Comparison of ENCODE assay signal across 25 cellular contexts in genomic region chr20:58697201-58697866, GRCh38. TPM values are rescaled to one million over a fixed set of nuclear protein-coding genes. Genes with fewer than 3 reads are reported as not detected.
DNase-seq lines count a peak whose midpoint lies in the region; ATAC-seq, FAIRE-seq and TF ChIP-seq lines count a peak whose summit lies in the region.
"Had no signal": no experiment of that assay in that cellular context is flagged by ENCODE, and none has a peak within 500 bp of the region (broad histone marks: within the 10 kb centered on the region; RNA-seq: fewer than 3 reads in every experiment).

No MANE protein-coding gene starts in this region.

- intact Hi-C loops in Right ventricle myocardium superior (cut with DNase I) = no loop called here
- intact Hi-C loops in HepG2 (cut with micrococcal nuclease; ENCODE audit: unreplicated experiment) = no loop called here
- intact Hi-C loops in upper lobe of right lung (cut with DNase I) = no loop called here

- no peaks in the 10 kb centered on the region for H3K9me3 Mint-ChIP-seq in WTC11
- H3K9me3 Mint-ChIP-seq: activated CD4-positive, alpha-beta T cell treated with anti-CD3 and anti-CD28 coated beads, Interleukin-2, amount 10 ng/mL, durations not matched to agents 24 days and 14 days; mesothelial cell of epicardium; naive thymus-derived CD8-positive, alpha-beta T cell had no signal

- H3K27ac ChIP-seq in right atrium auricular region (no peak overlapping the region), HepG2 (ENCODE audit: extremely low read length, insufficient read depth, low read length) (no peak overlapping the region), upper lobe of right lung (no peak overlapping the region)
- H3K27ac ChIP-seq: body of pancreas, foreskin keratinocyte, left lung, ovary, Peyer's patch, thoracic aorta had no signal

- H3K4me3 ChIP-seq in right atrium auricular region (no peak overlapping the region), HepG2 (replicated peaks in 1 of 3; ENCODE audit: insufficient read depth in 1 of 3, low read depth in 2 of 3, low read length in 3 of 3) (no peak overlapping the region), upper lobe of right lung (no peak overlapping the region)
- H3K4me3 ChIP-seq: body of pancreas, left lung, MG63, ovary, Peyer's patch, thoracic aorta had no signal

- POLR2A ChIA-PET in WTC11 (lab: Charles Lee) = no interaction called here
- POLR2A ChIA-PET in HepG2 (lab: Yijun Ruan, JAX) = no interaction called here

- H3K27me3 ChIP-seq in right atrium auricular region (no peaks in the 10 kb centered on the region), HepG2 (ENCODE audit: control insufficient read depth in 1 of 2, insufficient read depth in 2 of 2, low read length in 2 of 2) (no peaks in the 10 kb centered on the region), upper lobe of right lung (no peaks in the 10 kb centered on the region)
- H3K27me3 ChIP-seq: body of pancreas, foreskin keratinocyte, left lung, MG63, ovary, Peyer's patch had no signal

- H3K36me3 Mint-ChIP-seq in WTC11 = peaks cover 17% of the 10 kb centered on the region

- CTCF ChIA-PET in WTC11 (lab: Charles Lee) (interaction anchor here (1.7 kb wide), 2 partner anchors 46 to 216 kb away, joined by 6 read pairs; partner anchors contain the start of gene STX16), HepG2 (lab: Yijun Ruan, JAX; ENCODE audit: low intra/inter-chr PET ratio, low total read pairs) (no interaction called here)

- DNase-seq in Right ventricle myocardium superior = peak; percentile 35
- no peak for DNase-seq in right atrium auricular region (ENCODE audit: low spot score)
- peak; percentile 5 for DNase-seq in WTC11 (ENCODE audit: low spot score)
- no peak for DNase-seq in HepG2 (ENCODE audit: low spot score)
- DNase-seq in upper lobe of right lung = peak; percentile 51
- DNase-seq in NCI-H1105 (lab: John Stamatoyannopoulos, UW) = no peak
- DNase-seq in HuH-7.5 (ENCODE audit: low spot score) = no peak
- DNase-seq: activated CD4-positive, alpha-beta T cell treated with anti-CD3 and anti-CD28 coated beads, Interleukin-2, amount 10 ng/mL, durations not matched to agents 24 days and 14 days; effector CD4-positive, alpha-beta T cell; MG63; NCI-H1417 treated with DMSO at 0.1 percent for 48 hours; NCI-H2107; NCI-H524 treated with DMSO at 0.1 percent for 48 hours; stimulated activated naive CD8-positive, alpha-beta T cell treated with anti-CD3 and anti-CD28 coated beads, Interleukin-15, Interleukin-2, amounts not matched to agents 100 U/mL and 50 U/mL, for 24 hours had no signal

- H3K27ac Mint-ChIP-seq in WTC11 = peak overlapping the region; percentile 41
- H3K27ac Mint-ChIP-seq: activated CD4-positive, alpha-beta T cell treated with anti-CD3 and anti-CD28 coated beads, Interleukin-2, amount 10 ng/mL, durations not matched to agents 24 days and 14 days; mesothelial cell of epicardium had no signal

- no peak overlapping the region for H3K4me3 Mint-ChIP-seq in WTC11
- H3K4me3 Mint-ChIP-seq: activated CD4-positive, alpha-beta T cell treated with anti-CD3 and anti-CD28 coated beads, Interleukin-2, amount 10 ng/mL, durations not matched to agents 24 days and 14 days; mesothelial cell of epicardium; naive thymus-derived CD8-positive, alpha-beta T cell had no signal

- TF ChIP-seq POLR2A in HepG2 (IDR thresholded peaks at IDR 0.05; ENCODE audit: insufficient read depth in 1 of 2, low read depth in 2 of 2, low read length in 2 of 2) = 0 out of 4 replicates have a peak, but pooled peaks of 1 of the 2 experiments have one; percentile 30

- 96% methylated on average over 21 of the region's 21 CpGs for WGBS in HepG2 (ENCODE audit: low lambda C conversion rate)

- H3K9me3 ChIP-seq in right atrium auricular region (no peaks in the 10 kb centered on the region), HepG2 (ENCODE audit: low read length) (no peaks in the 10 kb centered on the region), upper lobe of right lung (no peaks in the 10 kb centered on the region)
- H3K9me3 ChIP-seq: body of pancreas, left lung, MG63, ovary, Peyer's patch, thoracic aorta had no signal

- TF ChIP-seq RAD21 in HepG2 (CRISPR knock-in tag; IDR thresholded peaks at IDR 0.05) = no peak

- H3K4me1 ChIP-seq in right atrium auricular region (peaks cover 0 to 18% of the 10 kb centered on the region in 2 donors), HepG2 (ENCODE audit: insufficient read depth, low read length) (no peaks in the 10 kb centered on the region), upper lobe of right lung (peaks cover 13% of the 10 kb centered on the region)
- H3K4me1 ChIP-seq: foreskin keratinocyte had no signal

- ATAC-seq in Right ventricle myocardium superior (ENCODE audit: poor library complexity) (no peak), WTC11 (no peak), HepG2 (no peak), upper lobe of right lung (no peak), GM18498 (IDR thresholded peaks at IDR 0.05; ENCODE audit: unreplicated experiment) (no peak)
- ATAC-seq: body of pancreas; foreskin keratinocyte; left lung; naive thymus-derived CD8-positive, alpha-beta T cell; right cardiac atrium; stimulated activated naive CD8-positive, alpha-beta T cell treated with anti-CD3 and anti-CD28 coated beads, Interleukin-15, Interleukin-2, amounts not matched to agents 100 U/mL and 50 U/mL, for 24 hours had no signal

- H3K4me1 Mint-ChIP-seq in WTC11 = peaks cover 19% of the 10 kb centered on the region

- no peaks in the 10 kb centered on the region for H4K20me1 ChIP-seq in HepG2 (ENCODE audit: insufficient read depth, low read length)

- H3K36me3 ChIP-seq in right atrium auricular region (peaks cover 34% of the 10 kb centered on the region), HepG2 (replicated peaks in 1 of 2; ENCODE audit: control insufficient read depth in 1 of 2, insufficient read depth in 2 of 2, low read length in 2 of 2) (peaks cover 18 to 24% of the 10 kb centered on the region in 2 experiments; a peak in 4 of 5 replicates), upper lobe of right lung (peaks cover 53% of the 10 kb centered on the region)
- H3K36me3 ChIP-seq: ovary had no signal

- no peaks in the 10 kb centered on the region for H3K27me3 Mint-ChIP-seq in WTC11 (ENCODE audit: low read depth)
- H3K27me3 Mint-ChIP-seq: activated CD4-positive, alpha-beta T cell treated with anti-CD3 and anti-CD28 coated beads, Interleukin-2, amount 10 ng/mL, durations not matched to agents 24 days and 14 days; naive thymus-derived CD8-positive, alpha-beta T cell had no signal

- no peaks in the 10 kb centered on the region for H3K79me2 ChIP-seq in HepG2 (ENCODE audit: insufficient read depth, low read length)

- H3K9ac ChIP-seq in HepG2 (ENCODE audit: insufficient read depth, low read depth, low read length) = no peak overlapping the region

- no peak for FAIRE-seq in HepG2 (lab: Jason Lieb, UNC)
- FAIRE-seq: D721Med had no signal

- TF ChIP-seq EP300 in HepG2 (IDR thresholded peaks at IDR 0.05; ENCODE audit: low read depth in 2 of 2, low read length in 2 of 2) (no peak), HepG2 (CRISPR knock-in tag; IDR thresholded peaks at IDR 0.05; ENCODE audit: borderline replicate concordance) (no peak)

- no TSS peak for BruUV-seq in HepG2 (replicated peaks; lab: Mats Ljungman, UMichigan)

- in situ Hi-C loops in HepG2 (cut with HindIII; ENCODE audit: extremely low pct_ligation_motif_present, low pct_unique_long_range_greater_than_20kb) = no loop called here

- no peak overlapping the region for H2AFZ ChIP-seq in HepG2 (ENCODE audit: low read length)

- no peak overlapping the region for H3K4me2 ChIP-seq in HepG2 (ENCODE audit: low read depth, low read length)

- TF ChIP-seq CTCF in right atrium auricular region (IDR thresholded peaks at IDR 0.05) (no peak), WTC11 (IDR thresholded peaks at IDR 0.05) (no peak), HepG2 (CRISPR knock-in tag; IDR thresholded peaks at IDR 0.05) (no peak), upper lobe of right lung (IDR thresholded peaks at IDR 0.05) (no peak)

RNA-seq across cellular contexts. Expression of gene NPEPL1, which starts 4.7 kb away (rescaled TPM):
- total RNA-seq in Right ventricle myocardium superior (24.4 TPM), right atrium auricular region (10 to 100 TPM; 12.2 to 14.1 TPM), WTC11 (2021) (35.3 to 39.9 TPM (median 35.8 TPM) in 3 replicates), HepG2 (2016; rRNA removed; fragmentation: Illumina TruSeq; extraction: Trizol) (0.60 and 4.1 TPM in 2 replicates), upper lobe of right lung (41.6 TPM)
- 3.0 and 3.1 TPM in 2 replicates for total RNA-seq in HepG2 (2016; cell fraction: cytosol; rRNA removed; fragmentation: Illumina TruSeq; extraction: Trizol; ENCODE audit: low read depth)
- 0.30 and 4.3 TPM in 2 replicates for total RNA-seq in HepG2 (2016; cell fraction: insoluble cytoplasmic fraction; rRNA removed; fragmentation: Illumina TruSeq; extraction: Trizol)
- 0.96 and 1.0 TPM in 2 replicates for total RNA-seq in HepG2 (2016; cell fraction: membrane; rRNA removed; fragmentation: Illumina TruSeq; extraction: Trizol)
- 8.0 and 8.6 TPM in 2 replicates for total RNA-seq in HepG2 (2016; cell fraction: nucleus; rRNA removed; fragmentation: Illumina TruSeq; extraction: Trizol)
- 7.5 and 9.9 TPM in 2 replicates for polyA plus RNA-seq in HepG2 (2011; rRNA removed)
- polyA plus RNA-seq in HepG2 (2011; cell fraction: cytosol; rRNA removed) = 1.3 and 1.9 TPM in 2 replicates
- 184 and 219 TPM in 2 replicates for polyA plus RNA-seq in HepG2 (2011; cell fraction: nucleus; rRNA removed)
- polyA plus RNA-seq in HepG2 (2012) = 16.9 and 23.0 TPM in 2 replicates
- 0.41 and 0.51 TPM in 2 replicates for polyA plus RNA-seq in HepG2 (2016; cell fraction: cytosol; fragmentation: Illumina TruSeq; extraction: Trizol; ENCODE audit: low read depth)
- polyA plus RNA-seq in HepG2 (2016; cell fraction: insoluble cytoplasmic fraction; fragmentation: Illumina TruSeq; extraction: Trizol; ENCODE audit: low read depth) = 0.69 and 1.4 TPM in 2 replicates
- polyA plus RNA-seq in HepG2 (2016; cell fraction: membrane; fragmentation: Illumina TruSeq; extraction: Trizol; ENCODE audit: low read depth) = 0.55 and 0.71 TPM in 2 replicates
- polyA plus RNA-seq in HepG2 (2016; cell fraction: nucleus; fragmentation: Illumina TruSeq; extraction: Trizol; ENCODE audit: insufficient read depth, low read depth) = 49.5 and 52.8 TPM in 2 replicates
- 8.5 and 18.0 TPM in 2 replicates for polyA minus RNA-seq in HepG2 (2011; rRNA and poly(A)+ RNA removed; ENCODE audit: low replicate concordance)
- polyA minus RNA-seq in HepG2 (2011; cell fraction: cytosol; rRNA and poly(A)+ RNA removed) = 0.49 and 0.88 TPM in 2 replicates
- 24.2 and 30.1 TPM in 2 replicates for polyA minus RNA-seq in HepG2 (2011; cell fraction: nucleus; rRNA and poly(A)+ RNA removed)

RNA-seq across cellular contexts. Expression of gene STX16, which starts 46.3 kb away (rescaled TPM):
- 21.8 TPM for total RNA-seq in Right ventricle myocardium superior
- 10 to 100 TPM; 20.9 to 26.1 TPM for total RNA-seq in right atrium auricular region
- total RNA-seq in WTC11 (2021) = 89.1 to 116 TPM (median 113 TPM) in 3 replicates
- 28.0 and 40.5 TPM in 2 replicates for total RNA-seq in HepG2 (2016; rRNA removed; fragmentation: Illumina TruSeq; extraction: Trizol)
- 42.2 and 47.4 TPM in 2 replicates for total RNA-seq in HepG2 (2016; cell fraction: cytosol; rRNA removed; fragmentation: Illumina TruSeq; extraction: Trizol; ENCODE audit: low read depth)
- 26.0 and 32.7 TPM in 2 replicates for total RNA-seq in HepG2 (2016; cell fraction: insoluble cytoplasmic fraction; rRNA removed; fragmentation: Illumina TruSeq; extraction: Trizol)
- total RNA-seq in HepG2 (2016; cell fraction: membrane; rRNA removed; fragmentation: Illumina TruSeq; extraction: Trizol) = 41.8 and 44.6 TPM in 2 replicates
- total RNA-seq in HepG2 (2016; cell fraction: nucleus; rRNA removed; fragmentation: Illumina TruSeq; extraction: Trizol) = 52.2 and 59.0 TPM in 2 replicates
- 72.7 and 79.2 TPM in 2 replicates for polyA plus RNA-seq in HepG2 (2011; rRNA removed)
- polyA plus RNA-seq in HepG2 (2011; cell fraction: cytosol; rRNA removed) = 37.3 and 55.0 TPM in 2 replicates
- polyA plus RNA-seq in HepG2 (2011; cell fraction: nucleus; rRNA removed) = 168 and 204 TPM in 2 replicates
- 88.7 and 102 TPM in 2 replicates for polyA plus RNA-seq in HepG2 (2012)
- 6.6 and 6.7 TPM in 2 replicates for polyA plus RNA-seq in HepG2 (2016; cell fraction: cytosol; fragmentation: Illumina TruSeq; extraction: Trizol; ENCODE audit: low read depth)
- polyA plus RNA-seq in HepG2 (2016; cell fraction: insoluble cytoplasmic fraction; fragmentation: Illumina TruSeq; extraction: Trizol; ENCODE audit: low read depth) = 48.8 and 56.0 TPM in 2 replicates
- polyA plus RNA-seq in HepG2 (2016; cell fraction: membrane; fragmentation: Illumina TruSeq; extraction: Trizol; ENCODE audit: low read depth) = 27.8 and 29.3 TPM in 2 replicates
- polyA plus RNA-seq in HepG2 (2016; cell fraction: nucleus; fragmentation: Illumina TruSeq; extraction: Trizol; ENCODE audit: insufficient read depth, low read depth) = 245 and 266 TPM in 2 replicates
- polyA minus RNA-seq in HepG2 (2011; rRNA and poly(A)+ RNA removed; ENCODE audit: low replicate concordance) = 15.4 and 22.9 TPM in 2 replicates
- polyA minus RNA-seq in HepG2 (2011; cell fraction: cytosol; rRNA and poly(A)+ RNA removed) = 18.4 and 26.0 TPM in 2 replicates
- 99.9 and 121 TPM in 2 replicates for polyA minus RNA-seq in HepG2 (2011; cell fraction: nucleus; rRNA and poly(A)+ RNA removed)
- 57.0 TPM for total RNA-seq in upper lobe of right lung

Comparison
In these comparisons a context has a peak if more than half of its experiments do, and no peak if none do; other contexts are left out.
1. DNase-seq: peak in Right ventricle myocardium superior (single experiment), WTC11 (single experiment) and upper lobe of right lung (single experiment); none in right atrium auricular region (single experiment), HepG2 (single experiment), NCI-H1105 (single experiment) and HuH-7.5 (single experiment).